ENCODE assay signal across 1 cellular context in genomic region chr19:33419763-33420080, GRCh38.
TF ChIP-seq lines count a peak whose summit lies in the region.

No MANE protein-coding gene starts in this region.

TF ChIP-seq in GM23338, 12 proteins besides CTCF, POLR2A, EP300 and RAD21 (continued from another document):
- TF ChIP-seq, protein P1, sequence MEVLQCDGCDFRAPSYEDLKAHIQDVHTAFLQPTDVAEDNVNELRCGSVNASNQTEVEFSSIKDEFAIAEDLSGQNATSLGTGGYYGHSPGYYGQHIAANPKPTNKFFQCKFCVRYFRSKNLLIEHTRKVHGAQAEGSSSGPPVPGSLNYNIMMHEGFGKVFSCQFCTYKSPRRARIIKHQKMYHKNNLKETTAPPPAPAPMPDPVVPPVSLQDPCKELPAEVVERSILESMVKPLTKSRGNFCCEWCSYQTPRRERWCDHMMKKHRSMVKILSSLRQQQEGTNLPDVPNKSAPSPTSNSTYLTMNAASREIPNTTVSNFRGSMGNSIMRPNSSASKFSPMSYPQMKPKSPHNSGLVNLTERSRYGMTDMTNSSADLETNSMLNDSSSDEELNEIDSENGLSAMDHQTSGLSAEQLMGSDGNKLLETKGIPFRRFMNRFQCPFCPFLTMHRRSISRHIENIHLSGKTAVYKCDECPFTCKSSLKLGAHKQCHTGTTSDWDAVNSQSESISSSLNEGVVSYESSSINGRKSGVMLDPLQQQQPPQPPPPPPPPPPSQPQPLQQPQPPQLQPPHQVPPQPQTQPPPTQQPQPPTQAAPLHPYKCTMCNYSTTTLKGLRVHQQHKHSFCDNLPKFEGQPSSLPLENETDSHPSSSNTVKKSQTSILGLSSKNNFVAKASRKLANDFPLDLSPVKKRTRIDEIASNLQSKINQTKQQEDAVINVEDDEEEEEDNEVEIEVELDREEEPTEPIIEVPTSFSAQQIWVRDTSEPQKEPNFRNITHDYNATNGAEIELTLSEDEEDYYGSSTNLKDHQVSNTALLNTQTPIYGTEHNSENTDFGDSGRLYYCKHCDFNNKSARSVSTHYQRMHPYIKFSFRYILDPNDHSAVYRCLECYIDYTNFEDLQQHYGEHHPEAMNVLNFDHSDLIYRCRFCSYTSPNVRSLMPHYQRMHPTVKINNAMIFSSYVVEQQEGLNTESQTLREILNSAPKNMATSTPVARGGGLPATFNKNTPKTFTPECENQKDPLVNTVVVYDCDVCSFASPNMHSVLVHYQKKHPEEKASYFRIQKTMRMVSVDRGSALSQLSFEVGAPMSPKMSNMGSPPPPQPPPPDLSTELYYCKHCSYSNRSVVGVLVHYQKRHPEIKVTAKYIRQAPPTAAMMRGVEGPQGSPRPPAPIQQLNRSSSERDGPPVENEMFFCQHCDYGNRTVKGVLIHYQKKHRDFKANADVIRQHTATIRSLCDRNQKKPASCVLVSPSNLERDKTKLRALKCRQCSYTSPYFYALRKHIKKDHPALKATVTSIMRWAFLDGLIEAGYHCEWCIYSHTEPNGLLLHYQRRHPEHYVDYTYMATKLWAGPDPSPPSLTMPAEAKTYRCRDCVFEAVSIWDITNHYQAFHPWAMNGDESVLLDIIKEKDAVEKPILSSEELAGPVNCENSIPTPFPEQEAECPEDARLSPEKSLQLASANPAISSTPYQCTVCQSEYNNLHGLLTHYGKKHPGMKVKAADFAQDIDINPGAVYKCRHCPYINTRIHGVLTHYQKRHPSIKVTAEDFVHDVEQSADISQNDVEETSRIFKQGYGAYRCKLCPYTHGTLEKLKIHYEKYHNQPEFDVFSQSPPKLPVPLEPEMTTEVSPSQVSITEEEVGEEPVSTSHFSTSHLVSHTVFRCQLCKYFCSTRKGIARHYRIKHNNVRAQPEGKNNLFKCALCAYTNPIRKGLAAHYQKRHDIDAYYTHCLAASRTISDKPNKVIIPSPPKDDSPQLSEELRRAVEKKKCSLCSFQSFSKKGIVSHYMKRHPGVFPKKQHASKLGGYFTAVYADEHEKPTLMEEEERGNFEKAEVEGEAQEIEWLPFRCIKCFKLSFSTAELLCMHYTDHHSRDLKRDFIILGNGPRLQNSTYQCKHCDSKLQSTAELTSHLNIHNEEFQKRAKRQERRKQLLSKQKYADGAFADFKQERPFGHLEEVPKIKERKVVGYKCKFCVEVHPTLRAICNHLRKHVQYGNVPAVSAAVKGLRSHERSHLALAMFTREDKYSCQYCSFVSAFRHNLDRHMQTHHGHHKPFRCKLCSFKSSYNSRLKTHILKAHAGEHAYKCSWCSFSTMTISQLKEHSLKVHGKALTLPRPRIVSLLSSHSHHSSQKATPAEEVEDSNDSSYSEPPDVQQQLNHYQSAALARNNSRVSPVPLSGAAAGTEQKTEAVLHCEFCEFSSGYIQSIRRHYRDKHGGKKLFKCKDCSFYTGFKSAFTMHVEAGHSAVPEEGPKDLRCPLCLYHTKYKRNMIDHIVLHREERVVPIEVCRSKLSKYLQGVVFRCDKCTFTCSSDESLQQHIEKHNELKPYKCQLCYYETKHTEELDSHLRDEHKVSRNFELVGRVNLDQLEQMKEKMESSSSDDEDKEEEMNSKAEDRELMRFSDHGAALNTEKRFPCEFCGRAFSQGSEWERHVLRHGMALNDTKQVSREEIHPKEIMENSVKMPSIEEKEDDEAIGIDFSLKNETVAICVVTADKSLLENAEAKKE (CRISPR knock-in tag; IDR thresholded peaks at IDR 0.05), result no peak
- TF ChIP-seq ZNF331 (CRISPR knock-in tag; IDR thresholded peaks at IDR 0.05; ENCODE audit: low read depth) (no peak), ZNF114 (CRISPR knock-in tag; IDR thresholded peaks at IDR 0.05) (no peak), CREB1 (CRISPR knock-in tag; IDR thresholded peaks at IDR 0.05; ENCODE audit: low read depth) (no peak), EZH2 (IDR thresholded peaks at IDR 0.05; ENCODE audit: low read depth, unreplicated experiment) (no peak), POLR2AphosphoS5 (IDR thresholded peaks at IDR 0.05; ENCODE audit: low read depth) (no peak), STAT1 (IDR thresholded peaks at IDR 0.05; ENCODE audit: unreplicated experiment) (no peak)
- TF ChIP-seq, protein P2, sequence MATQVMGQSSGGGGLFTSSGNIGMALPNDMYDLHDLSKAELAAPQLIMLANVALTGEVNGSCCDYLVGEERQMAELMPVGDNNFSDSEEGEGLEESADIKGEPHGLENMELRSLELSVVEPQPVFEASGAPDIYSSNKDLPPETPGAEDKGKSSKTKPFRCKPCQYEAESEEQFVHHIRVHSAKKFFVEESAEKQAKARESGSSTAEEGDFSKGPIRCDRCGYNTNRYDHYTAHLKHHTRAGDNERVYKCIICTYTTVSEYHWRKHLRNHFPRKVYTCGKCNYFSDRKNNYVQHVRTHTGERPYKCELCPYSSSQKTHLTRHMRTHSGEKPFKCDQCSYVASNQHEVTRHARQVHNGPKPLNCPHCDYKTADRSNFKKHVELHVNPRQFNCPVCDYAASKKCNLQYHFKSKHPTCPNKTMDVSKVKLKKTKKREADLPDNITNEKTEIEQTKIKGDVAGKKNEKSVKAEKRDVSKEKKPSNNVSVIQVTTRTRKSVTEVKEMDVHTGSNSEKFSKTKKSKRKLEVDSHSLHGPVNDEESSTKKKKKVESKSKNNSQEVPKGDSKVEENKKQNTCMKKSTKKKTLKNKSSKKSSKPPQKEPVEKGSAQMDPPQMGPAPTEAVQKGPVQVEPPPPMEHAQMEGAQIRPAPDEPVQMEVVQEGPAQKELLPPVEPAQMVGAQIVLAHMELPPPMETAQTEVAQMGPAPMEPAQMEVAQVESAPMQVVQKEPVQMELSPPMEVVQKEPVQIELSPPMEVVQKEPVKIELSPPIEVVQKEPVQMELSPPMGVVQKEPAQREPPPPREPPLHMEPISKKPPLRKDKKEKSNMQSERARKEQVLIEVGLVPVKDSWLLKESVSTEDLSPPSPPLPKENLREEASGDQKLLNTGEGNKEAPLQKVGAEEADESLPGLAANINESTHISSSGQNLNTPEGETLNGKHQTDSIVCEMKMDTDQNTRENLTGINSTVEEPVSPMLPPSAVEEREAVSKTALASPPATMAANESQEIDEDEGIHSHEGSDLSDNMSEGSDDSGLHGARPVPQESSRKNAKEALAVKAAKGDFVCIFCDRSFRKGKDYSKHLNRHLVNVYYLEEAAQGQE (IDR thresholded peaks at IDR 0.05; ENCODE audit: unreplicated experiment), result no peak
TF ChIP-seq in GM23338: peak in this region for 0.
